Comparison of ENCODE assay signal across 10 cellular contexts in the genomic region with DNA sequence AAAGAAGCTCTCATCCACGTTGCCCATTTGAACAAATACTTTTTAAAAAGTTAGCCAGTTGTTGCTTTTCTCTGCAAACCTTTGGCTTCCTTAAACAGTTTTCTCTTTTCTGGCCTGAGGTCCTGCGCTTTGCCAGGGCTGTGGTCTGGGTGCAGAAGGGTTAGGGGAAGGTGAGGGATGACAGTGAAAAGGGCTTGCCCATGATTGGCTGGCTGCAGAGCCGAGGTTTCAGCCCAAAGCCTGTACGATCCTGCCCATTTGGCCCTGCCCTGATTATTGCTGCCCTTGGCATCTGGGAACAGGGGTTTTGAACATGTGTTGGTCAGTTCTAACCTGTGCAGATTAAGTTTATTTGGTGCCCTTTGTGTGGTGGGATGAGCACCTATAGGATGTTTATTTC. TPM values are rescaled to one million over a fixed set of nuclear protein-coding genes. Genes with fewer than 3 reads are reported as not detected.
DNase-seq lines count a peak whose midpoint lies in the region; ATAC-seq, FAIRE-seq and TF ChIP-seq lines count a peak whose summit lies in the region.
"Had no signal": no experiment of that assay in that cellular context is flagged by ENCODE, and none has a peak within 500 bp of the region (broad histone marks: within the 10 kb centered on the region; RNA-seq: fewer than 3 reads in every experiment).

No MANE protein-coding gene starts in this region.

- peak overlapping the region; percentile 89 for H3K9ac ChIP-seq in keratinocyte (ENCODE audit: control insufficient read depth, extremely low read depth, insufficient read depth, low read length)
- H3K9ac ChIP-seq: parathyroid adenoma had no signal

- CTCF ChIA-PET in activated CD8-positive, alpha-beta T cell treated with anti-CD3 and anti-CD28 coated beads, Interleukin-2, amount 10 ng/mL, durations not matched to agents 7 days and 5 days (lab: Charles Lee) = interaction anchor here (1.7 to 2.5 kb wide), 3 partner anchors 17 to 328 kb away, joined by 4 to 17 read pairs (median 4); no protein-coding TSS in a partner anchor

- no peaks in the 10 kb centered on the region for H3K9me1 ChIP-seq in keratinocyte (ENCODE audit: control insufficient read depth, extremely low read depth, insufficient read depth, low read length)

- H3K9me3 Mint-ChIP-seq in HFFc6 = no peaks in the 10 kb centered on the region
- H3K9me3 Mint-ChIP-seq in activated CD8-positive, alpha-beta T cell treated with anti-CD3 and anti-CD28 coated beads, Interleukin-2, amount 10 ng/mL, durations not matched to agents 7 days and 5 days (ENCODE audit: insufficient read depth) = no peaks in the 10 kb centered on the region

- peak overlapping the region; percentile 89 for H3K4me3 Mint-ChIP-seq in HFFc6
- H3K4me3 Mint-ChIP-seq in activated CD8-positive, alpha-beta T cell treated with anti-CD3 and anti-CD28 coated beads, Interleukin-2, amount 10 ng/mL, durations not matched to agents 7 days and 5 days = peak overlapping the region; percentile 87

- H2AFZ ChIP-seq in keratinocyte (ENCODE audit: control insufficient read depth, low read length) = no peak overlapping the region
- H2AFZ ChIP-seq: parathyroid adenoma had no signal

- peaks cover 65% of the 10 kb centered on the region for H3K79me2 ChIP-seq in keratinocyte (ENCODE audit: control insufficient read depth, insufficient read depth, low read length)

- H3K9me3 ChIP-seq in BE2C (no peaks in the 10 kb centered on the region), keratinocyte (ENCODE audit: control insufficient read depth, low read depth, low read length) (no peaks in the 10 kb centered on the region)
- H3K9me3 ChIP-seq: thyroid gland had no signal

- POLR2A ChIA-PET in activated CD8-positive, alpha-beta T cell treated with anti-CD3 and anti-CD28 coated beads, Interleukin-2, amount 10 ng/mL, durations not matched to agents 7 days and 5 days (lab: Charles Lee) = interaction anchor here (0.7 kb wide), 1 partner anchor 292 kb away, joined by 3 read pairs; no protein-coding TSS in a partner anchor

- peak overlapping the region; percentile 70 for H3K27ac ChIP-seq in keratinocyte (ENCODE audit: control insufficient read depth, insufficient read depth, low read length)
- H3K27ac ChIP-seq: parathyroid adenoma had no signal

- no peak for ATAC-seq in activated CD8-positive, alpha-beta T cell treated with anti-CD3 and anti-CD28 coated beads, Interleukin-2, amount 10 ng/mL, durations not matched to agents 7 days and 5 days
- no peak for ATAC-seq in HG03565 (IDR thresholded peaks at IDR 0.05; ENCODE audit: unreplicated experiment)
- ATAC-seq in HG03457 (IDR thresholded peaks at IDR 0.05; ENCODE audit: unreplicated experiment) = no peak
- ATAC-seq in GM19328 (IDR thresholded peaks at IDR 0.05; ENCODE audit: unreplicated experiment) = no peak

- H3K4me1 ChIP-seq in BE2C = no peaks in the 10 kb centered on the region
- peaks cover 17% of the 10 kb centered on the region for H3K4me1 ChIP-seq in keratinocyte (ENCODE audit: control insufficient read depth, extremely low read depth, insufficient read depth, low read length)

- peak overlapping the region; percentile 90 for H3K4me2 ChIP-seq in keratinocyte (ENCODE audit: control insufficient read depth, extremely low read depth, insufficient read depth, low read depth, low read length)

- peaks cover 8% of the 10 kb centered on the region; the same call in 1 of the 2 replicates for H3K36me3 Mint-ChIP-seq in HFFc6 (ENCODE audit: low read depth)
- H3K36me3 Mint-ChIP-seq in activated CD8-positive, alpha-beta T cell treated with anti-CD3 and anti-CD28 coated beads, Interleukin-2, amount 10 ng/mL, durations not matched to agents 7 days and 5 days (ENCODE audit: low read depth) = peaks cover 44% of the 10 kb centered on the region

- DNase-seq in BE2C (no peak), HFFc6 (no peak), keratinocyte (ENCODE audit: low read depth, low spot score) (no peak), NCI-H2081 treated with DMSO at 0.1 percent for 48 hours (lab: John Stamatoyannopoulos, UW) (no peak)
- no peak for DNase-seq in activated CD8-positive, alpha-beta T cell treated with anti-CD3 and anti-CD28 coated beads, Interleukin-2, amount 10 ng/mL, durations not matched to agents 7 days and 5 days

- peak overlapping the region; percentile 92 for H3K27ac Mint-ChIP-seq in HFFc6
- H3K27ac Mint-ChIP-seq in activated CD8-positive, alpha-beta T cell treated with anti-CD3 and anti-CD28 coated beads, Interleukin-2, amount 10 ng/mL, durations not matched to agents 7 days and 5 days = peak overlapping the region; percentile 5

- no peak for FAIRE-seq in keratinocyte (lab: Jason Lieb, UNC)

- no peak for TF ChIP-seq CTCF in BE2C (IDR thresholded peaks at IDR 0.05; ENCODE audit: low read depth, low read length)
- no peak for TF ChIP-seq CTCF in HFFc6 (IDR thresholded peaks at IDR 0.05)
- TF ChIP-seq CTCF in keratinocyte (optimal IDR thresholded peaks at IDR 0.05 in 1 of 3, IDR thresholded peaks at IDR 0.05 in 1 of 3, conservative IDR thresholded peaks at IDR 0.05 in 1 of 3; ENCODE audit: extremely low read depth in 1 of 3, insufficient read depth in 2 of 3, low read length in 3 of 3) = no peak

- H3K36me3 ChIP-seq in BE2C (peaks cover 11% of the 10 kb centered on the region), keratinocyte (ENCODE audit: control insufficient read depth in 2 of 2, extremely low read depth in 1 of 2, insufficient read depth in 2 of 2, low read length in 2 of 2) (peaks cover 9 to 21% of the 10 kb centered on the region in 2 experiments)

- peaks cover 2% of the 10 kb centered on the region for H4K20me1 ChIP-seq in keratinocyte (ENCODE audit: control insufficient read depth, extremely low read depth, insufficient read depth, low read length)

- peaks cover 33% of the 10 kb centered on the region for H3K4me1 Mint-ChIP-seq in HFFc6 (ENCODE audit: low read depth)
- peaks cover 32% of the 10 kb centered on the region for H3K4me1 Mint-ChIP-seq in activated CD8-positive, alpha-beta T cell treated with anti-CD3 and anti-CD28 coated beads, Interleukin-2, amount 10 ng/mL, durations not matched to agents 7 days and 5 days (ENCODE audit: low read depth)

- peak overlapping the region; percentile 87 for H3K4me3 ChIP-seq in BE2C (ENCODE audit: low read depth, low read length)
- H3K4me3 ChIP-seq in keratinocyte (ENCODE audit: control insufficient read depth in 2 of 3, extremely low read depth in 1 of 3, insufficient read depth in 2 of 3, low read depth in 1 of 3, low read length in 3 of 3) = peak overlapping the region; percentile 74 to 92 (median 83)

- no peaks in the 10 kb centered on the region for H3K27me3 ChIP-seq in BE2C
- H3K27me3 ChIP-seq in keratinocyte (ENCODE audit: control insufficient read depth, extremely low read depth, insufficient read depth, low read length) = no peaks in the 10 kb centered on the region
- H3K27me3 ChIP-seq: thyroid gland had no signal

- dilution Hi-C loops in keratinocyte (cut with MboI; ENCODE audit: extremely low pct_ligation_motif_present, low sequenced_read_pairs) = no loop called here

- peaks cover 3% of the 10 kb centered on the region for H3K27me3 Mint-ChIP-seq in HFFc6 (ENCODE audit: insufficient read depth)
- H3K27me3 Mint-ChIP-seq in activated CD8-positive, alpha-beta T cell treated with anti-CD3 and anti-CD28 coated beads, Interleukin-2, amount 10 ng/mL, durations not matched to agents 7 days and 5 days (ENCODE audit: low read depth) = no peaks in the 10 kb centered on the region

RNA-seq across cellular contexts. Expression of a gene that starts 1.5 kb away (rescaled TPM):
- polyA plus RNA-seq in BE2C (2012; ENCODE audit: insufficient read depth, insufficient read length, low read depth) = 10.8 TPM
- total RNA-seq in HFFc6 (2021; fragmentation: NEBNext Ultra II Directional; extraction: Animal tissue kit (Norgen Biotek cat#: 25700)) = 10 to 100 TPM; 32.3 to 60.0 (median 54.1) TPM
- total RNA-seq in activated CD8-positive, alpha-beta T cell treated with anti-CD3 and anti-CD28 coated beads, Interleukin-2, amount 10 ng/mL, durations not matched to agents 7 days and 5 days = 100 to 1,000 TPM; 195 to 211 TPM
- polyA plus RNA-seq in keratinocyte = 8.0 to 19.6 TPM (median 12.7 TPM) in 3 replicates
- 5.3 TPM for polyA plus RNA-seq in keratinocyte (2011; ENCODE audit: low read depth)
- polyA plus RNA-seq in keratinocyte (2011; cell fraction: cytosol; rRNA removed) = 9.4 and 10.3 TPM in 2 replicates
- polyA plus RNA-seq in keratinocyte (2011; cell fraction: nucleus; rRNA removed) = 23.1 and 32.1 TPM in 2 replicates
- polyA plus RNA-seq in keratinocyte (2012; ENCODE audit: low replicate concordance) = 5.7 and 23.6 TPM in 2 replicates
- polyA minus RNA-seq in keratinocyte = 8.5 to 31.3 TPM (median 14.1 TPM) in 3 replicates
- polyA minus RNA-seq in keratinocyte (2011; cell fraction: cytosol; rRNA and poly(A)+ RNA removed) = 22.8 TPM
- 14.0 and 21.6 TPM in 2 replicates for polyA minus RNA-seq in keratinocyte (2011; cell fraction: nucleus; rRNA and poly(A)+ RNA removed)
